ENCODE assay signal across 13 cellular contexts in the genomic region with DNA sequence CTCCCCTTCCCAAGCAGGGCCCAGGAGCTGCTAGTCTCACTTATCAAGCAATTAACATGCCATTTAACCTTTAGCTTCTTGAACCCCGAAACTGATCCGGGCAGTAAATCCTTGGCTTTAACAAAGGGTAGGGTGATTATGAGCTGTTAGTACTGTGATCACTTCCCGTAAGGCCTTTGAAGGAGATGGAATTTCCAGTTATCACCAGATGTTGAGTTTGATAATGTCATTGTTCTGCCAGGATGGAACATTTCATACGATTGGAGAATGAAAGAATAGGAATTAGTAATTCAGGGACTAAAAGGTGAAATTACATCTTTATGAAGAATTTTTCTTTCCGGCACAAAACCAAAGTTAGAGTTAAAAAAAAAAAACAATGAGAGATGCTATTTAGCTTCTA.
DNase-seq lines count a peak whose midpoint lies in the region; TF ChIP-seq lines count a peak whose summit lies in the region.
"Had no signal": no experiment of that assay in that cellular context is flagged by ENCODE, and none has a peak within 500 bp of the region (broad histone marks: within the 10 kb centered on the region; RNA-seq: fewer than 3 reads in every experiment).

No MANE protein-coding gene starts in this region.

- intact Hi-C loops in MCF 10A (cut with micrococcal nuclease): no loop called here

- POLR2A ChIA-PET in MCF 10A (lab: Yijun Ruan, JAX): no interaction called here

- no peaks in the 10 kb centered on the region for H3K36me3 Mint-ChIP-seq in activated naive CD8-positive, alpha-beta T cell treated with anti-CD3 and anti-CD28 coated beads for 36 hours
- H3K36me3 Mint-ChIP-seq in MCF 10A (ENCODE audit: insufficient read depth, unreplicated experiment): no peaks in the 10 kb centered on the region
- H3K36me3 Mint-ChIP-seq: CD8-positive, alpha-beta T cell had no signal

- no peak for TF ChIP-seq CTCF in MCF 10A (IDR thresholded peaks at IDR 0.05; ENCODE audit: unreplicated experiment)

- H3K4me1 Mint-ChIP-seq in activated naive CD8-positive, alpha-beta T cell treated with anti-CD3 and anti-CD28 coated beads for 36 hours: no peaks in the 10 kb centered on the region
- H3K4me1 Mint-ChIP-seq in MCF 10A (ENCODE audit: insufficient read depth, unreplicated experiment): no peaks in the 10 kb centered on the region
- H3K4me1 Mint-ChIP-seq: B cell had no signal

- no peaks in the 10 kb centered on the region for H3K9me3 Mint-ChIP-seq in activated naive CD8-positive, alpha-beta T cell treated with anti-CD3 and anti-CD28 coated beads for 36 hours
- peaks cover 10% of the 10 kb centered on the region for H3K9me3 Mint-ChIP-seq in MCF 10A (ENCODE audit: unreplicated experiment)
- H3K9me3 Mint-ChIP-seq: CD4-positive, alpha-beta T cell; CD8-positive, alpha-beta T cell had no signal

- CTCF ChIA-PET in MCF 10A (lab: Yijun Ruan, JAX): interaction anchor here (0.6 kb wide), 1 partner anchor 40 kb away, joined by 3 read pairs; no protein-coding TSS in a partner anchor

- H3K27ac Mint-ChIP-seq in activated naive CD8-positive, alpha-beta T cell treated with anti-CD3 and anti-CD28 coated beads for 36 hours: no peak overlapping the region
- H3K27ac Mint-ChIP-seq in MCF 10A (ENCODE audit: low read depth, unreplicated experiment): no peak overlapping the region
- H3K27ac Mint-ChIP-seq: B cell; CD4-positive, alpha-beta T cell; CD8-positive, alpha-beta T cell had no signal

- no TSS peak for BruUV-seq in MCF 10A (replicated peaks; lab: Mats Ljungman, UMichigan)

- H3K4me3 Mint-ChIP-seq in activated naive CD8-positive, alpha-beta T cell treated with anti-CD3 and anti-CD28 coated beads for 36 hours: no peak overlapping the region
- no peak overlapping the region for H3K4me3 Mint-ChIP-seq in MCF 10A (ENCODE audit: unreplicated experiment)
- H3K4me3 Mint-ChIP-seq: B cell; CD4-positive, alpha-beta T cell; CD8-positive, alpha-beta T cell had no signal

- in situ Hi-C loops in KBM-7 (cut with MboI; ENCODE audit: low pct_unique_long_range_greater_than_20kb, low sequenced_read_pairs): no loop called here

- DNase-seq in dermis blood vessel endothelial cell (peak; percentile 78), left kidney (ENCODE audit: low read depth, low spot score) (peak; percentile 45), pulmonary artery endothelial cell (ENCODE audit: low read depth, low spot score) (peak; percentile 13), MCF 10A (ENCODE audit: unreplicated experiment) (no peak), KBM-7 (no peak)
- no peak for DNase-seq in activated naive CD8-positive, alpha-beta T cell treated with anti-CD3 and anti-CD28 coated beads for 36 hours
- DNase-seq: AML-193; Calu3; CD4-positive, alpha-beta T cell; CD8-positive, alpha-beta T cell; DMS79 treated with DMSO at 0.1 percent for 48 hours; GF-D8 had no signal

- no peaks in the 10 kb centered on the region for H3K27me3 Mint-ChIP-seq in activated naive CD8-positive, alpha-beta T cell treated with anti-CD3 and anti-CD28 coated beads for 36 hours
- H3K27me3 Mint-ChIP-seq in MCF 10A (ENCODE audit: insufficient read depth, unreplicated experiment): no peaks in the 10 kb centered on the region
- H3K27me3 Mint-ChIP-seq: B cell; CD4-positive, alpha-beta T cell had no signal

Comparison
In these comparisons a context has a peak if more than half of its experiments do, and no peak if none do; other contexts are left out.
1. DNase-seq: peak in dermis blood vessel endothelial cell (single experiment), left kidney (single experiment) and pulmonary artery endothelial cell (single experiment); none in activated naive CD8-positive, alpha-beta T cell treated with anti-CD3 and anti-CD28 coated beads for 36 hours (single experiment), MCF 10A (single experiment) and KBM-7 (single experiment).